ENCODE assay signal across 21 cellular contexts in the genomic region with DNA sequence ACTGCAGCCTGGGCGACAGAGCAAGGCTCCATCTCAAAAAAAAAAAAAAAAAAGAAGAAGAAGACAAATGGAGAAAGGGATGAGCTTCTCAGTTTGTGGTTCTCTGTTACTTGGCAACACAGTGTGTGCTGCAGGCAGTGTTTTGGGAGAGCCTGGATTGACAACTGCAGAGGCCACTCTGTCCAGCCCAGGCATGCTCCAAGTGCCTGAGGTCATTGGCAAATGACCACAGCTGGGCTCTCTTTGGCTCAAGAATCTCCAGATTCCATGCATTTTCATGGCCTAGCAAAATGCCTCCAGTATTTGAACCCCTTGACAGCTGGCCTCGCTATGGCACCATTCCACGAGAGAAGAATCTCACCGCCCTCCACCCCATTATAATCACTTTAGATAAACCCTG.
DNase-seq lines count a peak whose midpoint lies in the region; ATAC-seq and TF ChIP-seq lines count a peak whose summit lies in the region.
"Had no signal": no experiment of that assay in that cellular context is flagged by ENCODE, and none has a peak within 500 bp of the region (broad histone marks: within the 10 kb centered on the region; RNA-seq: fewer than 3 reads in every experiment).

No MANE protein-coding gene starts in this region.

- H3K4me1 ChIP-seq in foreskin keratinocyte, result peaks cover 15% of the 10 kb centered on the region
- H3K4me1 ChIP-seq: A549, neural progenitor cell, uterus had no signal

- no peak overlapping the region for H3K4me3 Mint-ChIP-seq in activated CD4-positive, alpha-beta memory T cell treated with anti-CD3 and anti-CD28 coated beads for 36 hours
- H3K4me3 Mint-ChIP-seq: activated CD4-positive, alpha-beta T cell treated with anti-CD3 and anti-CD28 coated beads, Interleukin-2, amount 10 ng/mL, durations not matched to agents 24 days and 14 days; activated naive CD4-positive, alpha-beta T cell treated with anti-CD3 and anti-CD28 coated beads for 36 hours; GM23338; neural progenitor cell had no signal

- CTCF ChIA-PET in activated CD4-positive, alpha-beta memory T cell treated with anti-CD3 and anti-CD28 coated beads for 36 hours (lab: Charles Lee), result interaction anchor here (0.6 to 1.5 kb wide), 2 partner anchors 9 to 16 kb away, joined by 3 to 4 read pairs; no protein-coding TSS in a partner anchor

- H3K9me3 Mint-ChIP-seq in activated CD4-positive, alpha-beta memory T cell treated with anti-CD3 and anti-CD28 coated beads for 36 hours, result no peaks in the 10 kb centered on the region
- H3K9me3 Mint-ChIP-seq: activated CD4-positive, alpha-beta T cell treated with anti-CD3 and anti-CD28 coated beads, Interleukin-2, amount 10 ng/mL, durations not matched to agents 24 days and 14 days had no signal

- peaks cover 16% of the 10 kb centered on the region for H3K27me3 Mint-ChIP-seq in activated CD4-positive, alpha-beta memory T cell treated with anti-CD3 and anti-CD28 coated beads for 36 hours

- POLR2A ChIA-PET in activated CD4-positive, alpha-beta memory T cell treated with anti-CD3 and anti-CD28 coated beads for 36 hours (lab: Charles Lee), result no interaction called here

- ATAC-seq in foreskin keratinocyte, result peak; percentile 68
- ATAC-seq in GM19455 (IDR thresholded peaks at IDR 0.05; ENCODE audit: unreplicated experiment), result no peak
- no peak for ATAC-seq in GM19324 (IDR thresholded peaks at IDR 0.05; ENCODE audit: low FRiP score, unreplicated experiment)
- ATAC-seq: A549, GM23338 had no signal

- no peak overlapping the region for H3K4me3 ChIP-seq in AG10803 (ENCODE audit: low read length)
- H3K4me3 ChIP-seq: A549, GM23338, neural progenitor cell, uterus had no signal

- peak overlapping the region; percentile 30 for H3K27ac ChIP-seq in foreskin keratinocyte
- H3K27ac ChIP-seq: neural progenitor cell, uterus had no signal

- peaks cover 23% of the 10 kb centered on the region for H3K27me3 ChIP-seq in foreskin keratinocyte
- H3K27me3 ChIP-seq: neural progenitor cell, uterus had no signal

- TF ChIP-seq CTCF in AG10803 (conservative IDR thresholded peaks at IDR 0.05; ENCODE audit: low read length) (no peak), foreskin keratinocyte (conservative IDR thresholded peaks at IDR 0.05) (no peak)

- no peaks in the 10 kb centered on the region for H3K36me3 Mint-ChIP-seq in activated CD4-positive, alpha-beta memory T cell treated with anti-CD3 and anti-CD28 coated beads for 36 hours
- H3K36me3 Mint-ChIP-seq: neural progenitor cell had no signal

- H3K4me1 Mint-ChIP-seq in activated CD4-positive, alpha-beta memory T cell treated with anti-CD3 and anti-CD28 coated beads for 36 hours (ENCODE audit: low read depth), result no peaks in the 10 kb centered on the region
- H3K4me1 Mint-ChIP-seq: activated CD4-positive, alpha-beta T cell treated with anti-CD3 and anti-CD28 coated beads, Interleukin-2, amount 10 ng/mL, durations not matched to agents 24 days and 14 days; GM23338; neural progenitor cell had no signal

- intact Hi-C loops in activated CD4-positive, alpha-beta memory T cell treated with anti-CD3 and anti-CD28 coated beads for 36 hours (cut with micrococcal nuclease), result no loop called here

- H3K27ac Mint-ChIP-seq in activated CD4-positive, alpha-beta memory T cell treated with anti-CD3 and anti-CD28 coated beads for 36 hours, result no peak overlapping the region
- H3K27ac Mint-ChIP-seq: activated CD4-positive, alpha-beta T cell treated with anti-CD3 and anti-CD28 coated beads, Interleukin-2, amount 10 ng/mL, durations not matched to agents 24 days and 14 days; activated naive CD4-positive, alpha-beta T cell treated with anti-CD3 and anti-CD28 coated beads for 36 hours; GM23338; neural progenitor cell had no signal

- DNase-seq in AG10803 (ENCODE audit: low read depth), result peak; percentile 87
- DNase-seq in LHCN-M2 (ENCODE audit: low read depth), result peak; percentile 98
- peak; percentile 10 for DNase-seq in amniotic epithelial cell (ENCODE audit: low read depth)
- DNase-seq in foreskin keratinocyte, result peak; percentile 70 to 82
- DNase-seq in activated CD4-positive, alpha-beta memory T cell treated with anti-CD3 and anti-CD28 coated beads for 36 hours, result no peak
- no peak for DNase-seq in stimulated activated CD4-positive, alpha-beta T cell treated with anti-CD3 and anti-CD28 coated beads, Interleukin-4, amount 100 ng/mL, for 4 hours
- DNase-seq: activated CD4-positive, alpha-beta T cell treated with anti-CD3 and anti-CD28 coated beads, Interleukin-2, amount 10 ng/mL, durations not matched to agents 24 days and 14 days; activated T-cell treated with anti-CD3 and anti-CD28 coated beads for 4 hours; dermis blood vessel endothelial cell; hippocampal formation; kidney glomerular epithelial cell; NCI-H1048; NCI-H2081; NCI-H69; uterus had no signal

Comparison
In these comparisons a context has a peak if more than half of its experiments do, and no peak if none do; other contexts are left out.
1. DNase-seq: peak in AG10803 (single experiment), LHCN-M2 (single experiment), amniotic epithelial cell (single experiment) and foreskin keratinocyte (2 of 2); none in activated CD4-positive, alpha-beta memory T cell treated with anti-CD3 and anti-CD28 coated beads for 36 hours (single experiment) and stimulated activated CD4-positive, alpha-beta T cell treated with anti-CD3 and anti-CD28 coated beads, Interleukin-4, amount 100 ng/mL, for 4 hours (0 of 2).